ENCODE assay signal across 18 cellular contexts in the genomic region with DNA sequence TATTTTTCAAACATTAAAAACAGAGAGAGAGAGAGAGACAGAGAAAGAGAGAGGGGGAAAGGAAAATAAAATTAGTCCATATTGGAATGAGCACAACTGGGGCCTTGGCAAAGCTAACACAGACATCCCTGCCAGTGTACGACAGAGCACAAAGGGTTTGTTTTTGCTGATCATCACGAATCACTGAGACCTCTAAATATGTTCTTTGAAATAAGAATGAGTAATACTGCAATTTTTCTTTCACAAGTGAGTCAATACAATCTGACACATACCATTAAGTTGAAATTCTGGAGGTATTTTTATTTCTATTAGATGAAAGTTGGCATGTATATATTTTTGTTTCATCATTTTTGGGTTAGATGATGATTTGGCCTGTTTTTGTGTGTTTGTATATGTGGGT. TPM values are rescaled to one million over a fixed set of nuclear protein-coding genes. Genes with fewer than 3 reads are reported as not detected.
"Had no signal": no experiment of that assay in that cellular context is flagged by ENCODE, and none has a peak within 500 bp of the region (broad histone marks: within the 10 kb centered on the region; RNA-seq: fewer than 3 reads in every experiment).

No MANE protein-coding gene starts in this region.

- H3K27ac Mint-ChIP-seq: activated B cell treated with CpG ODN at 0.5 μM for 24 hours; activated CD8-positive, alpha-beta T cell treated with anti-CD3 and anti-CD28 coated beads for 36 hours; T-helper 1 cell treated with Interleukin-12 subunit alpha and Interleukin-12 subunit beta and Interleukin-4 antibody, amounts not matched to agents 30 μg/mL and 1 μg/mL, for 36 hours had no signal

- ATAC-seq: activated CD8-positive, alpha-beta T cell treated with anti-CD3 and anti-CD28 coated beads for 36 hours; activated T-cell treated with anti-CD3 and anti-CD28 coated beads, Interleukin-2, amount 50 U/mL, for 4 hours; gastroesophageal sphincter; upper lobe of right lung had no signal

- H3K4me3 Mint-ChIP-seq: activated B cell treated with CpG ODN at 0.5 μM for 24 hours; activated CD8-positive, alpha-beta T cell treated with anti-CD3 and anti-CD28 coated beads for 36 hours; activated T-cell treated with anti-CD3 and anti-CD28 coated beads, Interleukin-2, amount 50 U/mL, for 4 hours; central memory CD8-positive, alpha-beta T cell; T-helper 1 cell treated with Interleukin-12 subunit alpha and Interleukin-12 subunit beta and Interleukin-4 antibody, amounts not matched to agents 30 μg/mL and 1 μg/mL, for 36 hours had no signal

- H3K27me3 Mint-ChIP-seq: activated B cell treated with CpG ODN at 0.5 μM for 24 hours; activated CD8-positive, alpha-beta T cell treated with anti-CD3 and anti-CD28 coated beads for 36 hours; central memory CD8-positive, alpha-beta T cell had no signal

- H3K27me3 ChIP-seq: adrenal gland, gastroesophageal sphincter, stomach, upper lobe of right lung had no signal

- DNase-seq: activated B cell treated with CpG ODN at 0.5 μM for 24 hours; activated CD4-positive, alpha-beta T cell treated with anti-CD3 and anti-CD28 coated beads for 48 hours; activated CD8-positive, alpha-beta T cell treated with anti-CD3 and anti-CD28 coated beads for 36 hours; activated effector memory CD4-positive, alpha-beta T cell treated with Interleukin-2 at 50 U/mL for 16 hours; activated naive CD4-positive, alpha-beta T cell treated with anti-CD3 and anti-CD28 coated beads, Interleukin-2, amount 50 U/mL, for 16 hours; activated T-cell treated with anti-CD3 and anti-CD28 coated beads, Interleukin-2, amount 50 U/mL, for 4 hours; adrenal gland; cortex of kidney; effector memory CD4-positive, alpha-beta T cell; stimulated activated CD4-positive, alpha-beta T cell treated with anti-CD3 and anti-CD28 coated beads, Interleukin-12 subunit alpha, Interleukin-12 subunit beta, amount 100 ng/mL, for 4 hours; stimulated activated CD4-positive, alpha-beta T cell treated with anti-CD3 and anti-CD28 coated beads, Interleukin-2, amount 100 ng/mL, for 24 hours; stomach; upper lobe of right lung had no signal

- H3K4me1 ChIP-seq: adrenal gland, gastroesophageal sphincter, stomach, upper lobe of right lung had no signal

- H3K4me3 ChIP-seq: adrenal gland, gastroesophageal sphincter, lung, stomach, thoracic aorta, upper lobe of right lung had no signal

- H3K4me1 Mint-ChIP-seq: activated B cell treated with CpG ODN at 0.5 μM for 24 hours; central memory CD8-positive, alpha-beta T cell had no signal

- H3K27ac ChIP-seq: adrenal gland, gastroesophageal sphincter, stomach, thoracic aorta, upper lobe of right lung had no signal

- H3K36me3 ChIP-seq: adrenal gland, gastroesophageal sphincter, stomach, thoracic aorta, upper lobe of right lung had no signal

- H3K9me3 ChIP-seq: adrenal gland, gastroesophageal sphincter, stomach, thoracic aorta, upper lobe of right lung had no signal

RNA-seq across cellular contexts. Expression of gene LRRC4C, which starts 27.0 kb away (rescaled TPM):
- total RNA-seq: activated B cell treated with CpG ODN at 0.5 μM for 24 hours; activated CD8-positive, alpha-beta T cell treated with anti-CD3 and anti-CD28 coated beads for 36 hours; activated T-cell treated with anti-CD3 and anti-CD28 coated beads, Interleukin-2, amount 50 U/mL, for 4 hours had no signal
